In genomic region chr6:34425498-34426410, GRCh38 we compare ENCODE assay signal across 8 cellular contexts. TPM values are rescaled to one million over a fixed set of nuclear protein-coding genes. Genes with fewer than 3 reads are reported as not detected.
DNase-seq lines count a peak whose midpoint lies in the region; FAIRE-seq and TF ChIP-seq lines count a peak whose summit lies in the region.

Gene RPS10 (minus strand): TSS chr6:34426069. CDS start chr6:34425221, 848 bp downstream.

- no peak within 1 kb of the TSS for H2BK12ac ChIP-seq in neuronal stem cell (ENCODE audit: low read length)

- H3K4me1 ChIP-seq in ES-I3 (ENCODE audit: insufficient read depth, low read length) (0 out of 2 replicates have a peak, but pooled peaks cover 3% of the 10 kb centered on the region), SK-N-SH (ENCODE audit: control insufficient read depth in 1 of 2, insufficient read depth in 2 of 2, low read depth in 1 of 2, low read length in 1 of 2) (peaks cover 7 to 20% of the 10 kb centered on the region in 2 experiments; a peak in 3 of 4 replicates), neuronal stem cell (ENCODE audit: control insufficient read depth in 2 of 2, insufficient read depth in 1 of 2, low read depth in 1 of 2, low read length in 2 of 2) (peaks cover 5 to 6% of the 10 kb centered on the region in 2 donors), subcutaneous abdominal adipose tissue (ENCODE audit: control insufficient read depth in 5 of 5, insufficient read depth in 5 of 5, low read length in 5 of 5) (peaks cover 0 to 18% (median 14%) of the 10 kb centered on the region in 5 donors)

- H3K27me3 ChIP-seq in SK-N-SH (ENCODE audit: insufficient read depth) (no peaks in the 10 kb centered on the region), neuronal stem cell (ENCODE audit: control insufficient read depth in 3 of 3, insufficient read depth in 3 of 3, low read depth in 1 of 3, low read length in 3 of 3) (no peaks in the 10 kb centered on the region), subcutaneous abdominal adipose tissue (ENCODE audit: control insufficient read depth in 5 of 5, insufficient read depth in 4 of 5, low read length in 5 of 5) (no peaks in the 10 kb centered on the region)

- H3K27me3 Mint-ChIP-seq in activated naive CD4-positive, alpha-beta T cell treated with anti-CD3 and anti-CD28 coated beads, Interleukin-2, amount 10 ng/mL, durations not matched to agents 7 days and 5 days = peaks cover 17% of the 10 kb centered on the region

- H3K9ac ChIP-seq in ES-I3 (ENCODE audit: low read depth, low read length) (peak within 1 kb of the TSS; percentile 85), SK-N-SH (peak within 1 kb of the TSS; percentile 98), neuronal stem cell (ENCODE audit: low read depth, low read length, poor library complexity) (peak within 1 kb of the TSS; percentile 99), subcutaneous abdominal adipose tissue (ENCODE audit: low read length in 5 of 5) (peak within 1 kb of the TSS; percentile 75 to 100 (median 99))

- peak within 1 kb of the TSS; percentile 97 for H3K4me3 Mint-ChIP-seq in activated naive CD4-positive, alpha-beta T cell treated with anti-CD3 and anti-CD28 coated beads, Interleukin-2, amount 10 ng/mL, durations not matched to agents 7 days and 5 days

- H3K4ac ChIP-seq in neuronal stem cell (ENCODE audit: low read length) = no peak within 1 kb of the TSS

- POLR2A ChIA-PET in SK-N-SH (lab: Yijun Ruan, JAX) = interaction anchor here (0.6 to 1.6 kb wide), 12 partner anchors 9 to 414 kb away, joined by 3 to 9 read pairs (median 4); partner anchors contain the start of genes BLTP3A, HMGA1 and NUDT3

- H3K27ac Mint-ChIP-seq in activated naive CD4-positive, alpha-beta T cell treated with anti-CD3 and anti-CD28 coated beads, Interleukin-2, amount 10 ng/mL, durations not matched to agents 7 days and 5 days = peak within 1 kb of the TSS; percentile 97

- DNase-seq in HFF-Myc (ENCODE audit: extremely low read depth, low read depth) = peak; percentile 76
- DNase-seq in NCI-H1092 (lab: John Stamatoyannopoulos, UW) = peak; percentile 85
- peak; percentile 99 for DNase-seq in SK-N-SH
- peak; percentile 91 for DNase-seq in activated naive CD4-positive, alpha-beta T cell treated with anti-CD3 and anti-CD28 coated beads, Interleukin-2, amount 10 ng/mL, durations not matched to agents 7 days and 5 days
- peak; percentile 80 to 94 for DNase-seq in frontal cortex (ENCODE audit: low spot score in 2 of 2)
- peak; percentile 88 for DNase-seq in neuronal stem cell (ENCODE audit: low spot score)

- no peaks in the 10 kb centered on the region for H3K9me2 ChIP-seq in SK-N-SH

- H2BK120ac ChIP-seq in neuronal stem cell (ENCODE audit: low read depth, low read length) = no peak within 1 kb of the TSS

- H3K36me3 Mint-ChIP-seq in activated naive CD4-positive, alpha-beta T cell treated with anti-CD3 and anti-CD28 coated beads, Interleukin-2, amount 10 ng/mL, durations not matched to agents 7 days and 5 days = peaks cover 35% of the 10 kb centered on the region

- H3K14ac ChIP-seq in neuronal stem cell (ENCODE audit: low read length) = no peak within 1 kb of the TSS

- peaks cover 4% of the 10 kb centered on the region for H3K79me1 ChIP-seq in neuronal stem cell (ENCODE audit: low read depth, low read length)

- peak within 1 kb of the TSS; percentile 87 for H2AFZ ChIP-seq in SK-N-SH (ENCODE audit: low read depth)
- H2AFZ ChIP-seq in neuronal stem cell (ENCODE audit: low read length) = peak within 1 kb of the TSS; percentile 95

- no peak for TF ChIP-seq EP300 in SK-N-SH (IDR thresholded peaks at IDR 0.05; ENCODE audit: borderline replicate concordance in 1 of 2, low read depth in 1 of 2, low read length in 1 of 2)

- H3F3A ChIP-seq in SK-N-SH (replicated peaks; ENCODE audit: insufficient read depth) = peaks cover 17% of the 10 kb centered on the region

- no peak for TF ChIP-seq RAD21 in SK-N-SH (IDR thresholded peaks at IDR 0.05; ENCODE audit: low read length)

- H4K8ac ChIP-seq in neuronal stem cell (ENCODE audit: low read depth, low read length) = no peak within 1 kb of the TSS

- H3K36me3 ChIP-seq in ES-I3 (ENCODE audit: insufficient read depth, low read length) = peaks cover 40% of the 10 kb centered on the region
- peaks cover 24 to 38% of the 10 kb centered on the region in 2 experiments for H3K36me3 ChIP-seq in SK-N-SH (replicated peaks in 1 of 2; ENCODE audit: control insufficient read depth in 1 of 2, insufficient read depth in 2 of 2, low read length in 1 of 2)
- peaks cover 25 to 47% of the 10 kb centered on the region in 2 donors for H3K36me3 ChIP-seq in neuronal stem cell (replicated peaks in 1 of 2; ENCODE audit: control insufficient read depth in 2 of 2, insufficient read depth in 2 of 2, low read length in 2 of 2)
- peaks cover 15 to 40% (median 37%) of the 10 kb centered on the region in 5 donors for H3K36me3 ChIP-seq in subcutaneous abdominal adipose tissue (ENCODE audit: control insufficient read depth in 5 of 5, insufficient read depth in 5 of 5, low read length in 5 of 5)

- H2AK5ac ChIP-seq in neuronal stem cell (ENCODE audit: low read depth, low read length) = peak within 1 kb of the TSS; percentile 69

- H2BK15ac ChIP-seq in neuronal stem cell (ENCODE audit: low read length) = no peak within 1 kb of the TSS

- H2BK5ac ChIP-seq in neuronal stem cell (ENCODE audit: low read length) = peak within 1 kb of the TSS; percentile 88

- CTCF ChIA-PET in SK-N-SH (lab: Yijun Ruan, JAX) = interaction anchor here (0.7 to 3.8 kb wide), 6 partner anchors 8 to 230 kb away, joined by 3 to 22 read pairs (median 9); partner anchors contain the start of gene SMIM29
- CTCF ChIA-PET in activated naive CD4-positive, alpha-beta T cell treated with anti-CD3 and anti-CD28 coated beads, Interleukin-2, amount 10 ng/mL, durations not matched to agents 7 days and 5 days (lab: Charles Lee) = interaction anchor here (0.8 to 1.5 kb wide), 4 partner anchors 9 to 176 kb away, joined by 3 to 5 read pairs (median 3); no protein-coding TSS in a partner anchor

- H3K27ac ChIP-seq in SK-N-SH (ENCODE audit: low read depth in 2 of 2, low read length in 1 of 2) (peak within 1 kb of the TSS; percentile 66 to 84), neuronal stem cell (replicated peaks; ENCODE audit: low read length) (peak within 1 kb of the TSS; percentile 65), subcutaneous abdominal adipose tissue (ENCODE audit: low read depth, low read length) (peak within 1 kb of the TSS; percentile 68)

- H4K20me1 ChIP-seq in SK-N-SH (ENCODE audit: insufficient read depth) = peaks cover 38% of the 10 kb centered on the region

- 2% methylated on average over 20 of the region's 58 CpGs for WGBS in SK-N-SH (ENCODE audit: low lambda C conversion rate)
- WGBS in neuronal stem cell (ENCODE audit: extremely low coverage in 2 of 2, insufficient read length in 2 of 2, insufficient replicate concordance in 1 of 2), 2 donors = no CpG with 5 or more reads among the region's 58 CpGs

- peak within 1 kb of the TSS; percentile 98 for H3K4me3 ChIP-seq in HFF-Myc (replicated peaks; ENCODE audit: low read depth, low read length)
- H3K4me3 ChIP-seq in SK-N-SH (ENCODE audit: low read depth in 2 of 2, low read length in 1 of 2) = peak within 1 kb of the TSS; percentile 74 to 94
- H3K4me3 ChIP-seq in neuronal stem cell (ENCODE audit: low read length in 2 of 2) = peak within 1 kb of the TSS; percentile 87 to 89
- H3K4me3 ChIP-seq in subcutaneous abdominal adipose tissue (ENCODE audit: low read depth in 1 of 5, low read length in 5 of 5) = peak within 1 kb of the TSS; percentile 76 to 98 (median 93)

- H3K9me3 ChIP-seq in ES-I3 (ENCODE audit: control insufficient read depth, insufficient read depth, low read length) (no peaks in the 10 kb centered on the region), SK-N-SH (no peaks in the 10 kb centered on the region), neuronal stem cell (replicated peaks in 1 of 2; ENCODE audit: control insufficient read depth in 2 of 2, insufficient read depth in 1 of 2, low read depth in 1 of 2, low read length in 2 of 2) (peaks cover 0 to 2% of the 10 kb centered on the region in 2 donors), subcutaneous abdominal adipose tissue (ENCODE audit: control insufficient read depth in 5 of 5, low read length in 5 of 5) (no peaks in the 10 kb centered on the region)

- H3K23ac ChIP-seq in neuronal stem cell (ENCODE audit: low read depth, low read length, poor library complexity) = peak within 1 kb of the TSS; percentile 88

- H3K4me1 Mint-ChIP-seq in activated naive CD4-positive, alpha-beta T cell treated with anti-CD3 and anti-CD28 coated beads, Interleukin-2, amount 10 ng/mL, durations not matched to agents 7 days and 5 days = peaks cover 40% of the 10 kb centered on the region

- H3K4me2 ChIP-seq in SK-N-SH (peak within 1 kb of the TSS; percentile 93), neuronal stem cell (ENCODE audit: insufficient read depth, low read length, poor library complexity, severe bottlenecking) (peak within 1 kb of the TSS; percentile 58)

- H3K9me3 Mint-ChIP-seq in activated naive CD4-positive, alpha-beta T cell treated with anti-CD3 and anti-CD28 coated beads, Interleukin-2, amount 10 ng/mL, durations not matched to agents 7 days and 5 days = no peaks in the 10 kb centered on the region

- TF ChIP-seq CTCF in HFF-Myc (IDR thresholded peaks at IDR 0.05; ENCODE audit: low read depth, low read length, missing control alignments) = no peak
- TF ChIP-seq CTCF in SK-N-SH (IDR thresholded peaks at IDR 0.05) = no peak

- FAIRE-seq in frontal cortex (lab: Jason Lieb, UNC) = no peak

- peak within 1 kb of the TSS; percentile 86 for H3K18ac ChIP-seq in neuronal stem cell (ENCODE audit: low read length)

- H3K79me2 ChIP-seq in SK-N-SH (ENCODE audit: insufficient read depth) = peaks cover 50% of the 10 kb centered on the region

- H4K91ac ChIP-seq in neuronal stem cell (ENCODE audit: low read depth, low read length, poor library complexity) = no peak within 1 kb of the TSS

TF ChIP-seq in SK-N-SH, 30 proteins besides CTCF, POLR2A, EP300 and RAD21 (continues in another document):
- TF ChIP-seq FOSL2 (IDR thresholded peaks at IDR 0.05; ENCODE audit: borderline replicate concordance, low read depth) = no peak

RNA-seq across cellular contexts. Expression of gene RPS10, which starts in this region (rescaled TPM):
- polyA plus RNA-seq in SK-N-SH (2012; rRNA removed) = 4,475 and 5,166 TPM in 2 replicates
- polyA plus RNA-seq in SK-N-SH (2012; cell fraction: cytosol; rRNA removed) = 3,844 and 4,849 TPM in 2 replicates
- 1,086 and 1,514 TPM in 2 replicates for polyA plus RNA-seq in SK-N-SH (2012; cell fraction: nucleus; rRNA removed)
- total RNA-seq in frontal cortex = 792 TPM
- polyA plus RNA-seq in neuronal stem cell (2013, experiment 1 of 2) = 2,646 TPM
- 2,609 TPM for polyA plus RNA-seq in neuronal stem cell (2013, experiment 2 of 2)

Comparison
In these comparisons a context has a peak if more than half of its experiments do, and no peak if none do; other contexts are left out.
1. Peak in every context shown above with its lines: DNase-seq, H3K4me3 ChIP-seq and H3K27ac ChIP-seq.